ENCODE assay signal across 27 cellular contexts in genomic region chr7:149293946-149294640, GRCh38.
"Had no signal": no experiment of that assay in that cellular context is flagged by ENCODE, and none has a peak within 500 bp of the region (broad histone marks: within the 10 kb centered on the region; RNA-seq: fewer than 3 reads in every experiment).

No MANE protein-coding gene starts in this region.

- H3K4me2 ChIP-seq: neural progenitor cell had no signal

- H3K4me1 ChIP-seq: ascending aorta, neural progenitor cell, transverse colon, uterus had no signal

- H3K27me3 Mint-ChIP-seq: activated CD4-positive, alpha-beta T cell treated with anti-CD3 and anti-CD28 coated beads, Interleukin-2, amount 10 ng/mL, durations not matched to agents 24 days and 14 days; activated CD8-positive, alpha-beta T cell treated with anti-CD3 and anti-CD28 coated beads for 36 hours; activated naive CD4-positive, alpha-beta T cell treated with anti-CD3 and anti-CD28 coated beads, Interleukin-2, amount 10 ng/mL, durations not matched to agents 7 days and 5 days; activated naive CD8-positive, alpha-beta T cell treated with anti-CD3 and anti-CD28 coated beads, Interleukin-2, amount 10 ng/mL, durations not matched to agents 7 days and 5 days; naive thymus-derived CD4-positive, alpha-beta T cell; progenitor cell of endocrine pancreas; stimulated activated memory B cell treated with anti-CD40 and anti-IgM and Interleukin-4, amounts not matched to agents 10 μg/mL and 1 μg/mL and 100 μg/mL, for 72 hours had no signal

- H2AFZ ChIP-seq: neural progenitor cell had no signal

- H3K27ac ChIP-seq: ascending aorta, brain microvascular endothelial cell, heart left ventricle, neural progenitor cell, transverse colon, uterus had no signal

- ATAC-seq: activated CD8-positive, alpha-beta T cell treated with anti-CD3 and anti-CD28 coated beads for 36 hours; esophagus mucosa; heart left ventricle; left colon; naive thymus-derived CD4-positive, alpha-beta T cell; sciatic nerve; stimulated activated memory B cell treated with anti-CD40 and anti-IgM and Interleukin-4, amounts not matched to agents 10 μg/mL and 1 μg/mL and 100 μg/mL, for 72 hours had no signal

- H3K9me3 ChIP-seq: ascending aorta, heart left ventricle, transverse colon, uterus had no signal

- DNase-seq: activated CD4-positive, alpha-beta T cell treated with anti-CD3 and anti-CD28 coated beads, Interleukin-2, amount 10 ng/mL, durations not matched to agents 24 days and 14 days; activated CD8-positive, alpha-beta T cell treated with anti-CD3 and anti-CD28 coated beads for 36 hours; activated gamma-delta T cell; activated naive CD4-positive, alpha-beta T cell treated with anti-CD3 and anti-CD28 coated beads, Interleukin-2, amount 10 ng/mL, durations not matched to agents 7 days and 5 days; activated naive CD8-positive, alpha-beta T cell treated with anti-CD3 and anti-CD28 coated beads, Interleukin-2, amount 10 ng/mL, durations not matched to agents 7 days and 5 days; activated T-cell treated with anti-CD3 and anti-CD28 coated beads for 4 hours; brain microvascular endothelial cell; cortex of kidney; foreskin fibroblast; heart left ventricle; hypothalamus; immature natural killer cell; kidney; left colon; mammary epithelial cell; small intestine; stimulated activated CD4-positive, alpha-beta T cell treated with anti-CD3 and anti-CD28 coated beads, Interleukin-4, amount 100 ng/mL, for 24 hours; transverse colon; uterus had no signal

- H3K4me3 ChIP-seq: ascending aorta, heart left ventricle, neural progenitor cell, transverse colon, uterus had no signal

- H3K9ac ChIP-seq: neural progenitor cell had no signal

- H3K4me1 Mint-ChIP-seq: neural progenitor cell had no signal

- H3K36me3 ChIP-seq: brain microvascular endothelial cell, neural progenitor cell, transverse colon, uterus had no signal

- H3K27ac Mint-ChIP-seq: activated CD4-positive, alpha-beta T cell treated with anti-CD3 and anti-CD28 coated beads, Interleukin-2, amount 10 ng/mL, durations not matched to agents 24 days and 14 days; activated CD8-positive, alpha-beta T cell treated with anti-CD3 and anti-CD28 coated beads for 36 hours; activated naive CD8-positive, alpha-beta T cell treated with anti-CD3 and anti-CD28 coated beads, Interleukin-2, amount 10 ng/mL, durations not matched to agents 7 days and 5 days; activated T-helper 1 cell treated with anti-CD3 and anti-CD28 coated beads, Interleukin-12 subunit alpha, Interleukin-12 subunit beta, Interleukin-2, Interleukin-4 antibody, amounts not matched to agents 30 ng/mL and 10 ng/mL and 1 ng/mL, durations not matched to agents 14 hours and 24 hours and 36 hours; immature natural killer cell; naive thymus-derived CD4-positive, alpha-beta T cell; neural progenitor cell; progenitor cell of endocrine pancreas; stimulated activated memory B cell treated with anti-CD40 and anti-IgM and Interleukin-4, amounts not matched to agents 10 μg/mL and 1 μg/mL and 100 μg/mL, for 72 hours had no signal

- H3K4me3 Mint-ChIP-seq: activated CD4-positive, alpha-beta T cell treated with anti-CD3 and anti-CD28 coated beads, Interleukin-2, amount 10 ng/mL, durations not matched to agents 24 days and 14 days; activated CD8-positive, alpha-beta T cell treated with anti-CD3 and anti-CD28 coated beads for 36 hours; activated naive CD4-positive, alpha-beta T cell treated with anti-CD3 and anti-CD28 coated beads, Interleukin-2, amount 10 ng/mL, durations not matched to agents 7 days and 5 days; activated naive CD8-positive, alpha-beta T cell treated with anti-CD3 and anti-CD28 coated beads, Interleukin-2, amount 10 ng/mL, durations not matched to agents 7 days and 5 days; activated T-helper 1 cell treated with anti-CD3 and anti-CD28 coated beads, Interleukin-12 subunit alpha, Interleukin-12 subunit beta, Interleukin-2, Interleukin-4 antibody, amounts not matched to agents 30 ng/mL and 10 ng/mL and 1 ng/mL, durations not matched to agents 14 hours and 24 hours and 36 hours; immature natural killer cell; naive thymus-derived CD4-positive, alpha-beta T cell; neural progenitor cell; stimulated activated memory B cell treated with anti-CD40 and anti-IgM and Interleukin-4, amounts not matched to agents 10 μg/mL and 1 μg/mL and 100 μg/mL, for 72 hours had no signal

- H3K9me3 Mint-ChIP-seq: activated CD4-positive, alpha-beta T cell treated with anti-CD3 and anti-CD28 coated beads, Interleukin-2, amount 10 ng/mL, durations not matched to agents 24 days and 14 days; activated CD8-positive, alpha-beta T cell treated with anti-CD3 and anti-CD28 coated beads for 36 hours; activated naive CD8-positive, alpha-beta T cell treated with anti-CD3 and anti-CD28 coated beads, Interleukin-2, amount 10 ng/mL, durations not matched to agents 7 days and 5 days; activated T-helper 1 cell treated with anti-CD3 and anti-CD28 coated beads, Interleukin-12 subunit alpha, Interleukin-12 subunit beta, Interleukin-2, Interleukin-4 antibody, amounts not matched to agents 30 ng/mL and 10 ng/mL and 1 ng/mL, durations not matched to agents 14 hours and 24 hours and 36 hours; neural progenitor cell had no signal

- H3K36me3 Mint-ChIP-seq: activated naive CD8-positive, alpha-beta T cell treated with anti-CD3 and anti-CD28 coated beads, Interleukin-2, amount 10 ng/mL, durations not matched to agents 7 days and 5 days had no signal

- FAIRE-seq: kidney, small intestine had no signal

- H3K27me3 ChIP-seq: ascending aorta, brain microvascular endothelial cell, heart left ventricle, neural progenitor cell, transverse colon, uterus had no signal
